Comparison of ENCODE assay signal across 13 cellular contexts in genomic region chr9:90053027-90053426, GRCh38.
DNase-seq lines count a peak whose midpoint lies in the region; ATAC-seq and TF ChIP-seq lines count a peak whose summit lies in the region.
"Had no signal": no experiment of that assay in that cellular context is flagged by ENCODE, and none has a peak within 500 bp of the region (broad histone marks: within the 10 kb centered on the region; RNA-seq: fewer than 3 reads in every experiment).

No MANE protein-coding gene starts in this region.

- H3K4me3 ChIP-seq in Karpas-422 (ENCODE audit: low read length), result no peak overlapping the region
- H3K4me3 ChIP-seq in brain microvascular endothelial cell (ENCODE audit: low read depth, low read length), result no peak overlapping the region
- no peak overlapping the region for H3K4me3 ChIP-seq in tibial nerve
- H3K4me3 ChIP-seq: colonic mucosa had no signal

- ATAC-seq in GM19035 (IDR thresholded peaks at IDR 0.05; ENCODE audit: unreplicated experiment) (no peak), HG02588 (IDR thresholded peaks at IDR 0.05; ENCODE audit: unreplicated experiment) (no peak)
- ATAC-seq: T-cell had no signal

- H3K9ac ChIP-seq in Karpas-422 (ENCODE audit: low read length), result no peak overlapping the region

- no peaks in the 10 kb centered on the region for H3K79me2 ChIP-seq in Karpas-422 (ENCODE audit: low read length)

- TF ChIP-seq CTCF in brain microvascular endothelial cell (IDR thresholded peaks at IDR 0.05; ENCODE audit: low read depth, low read length, missing control alignments) (peak; percentile 18), progenitor cell of endocrine pancreas (IDR thresholded peaks at IDR 0.05; ENCODE audit: unreplicated experiment) (peak; percentile 36), tibial nerve (IDR thresholded peaks at IDR 0.05) (no peak)

- H3K4me2 ChIP-seq in Karpas-422 (ENCODE audit: low read depth, low read length, poor library complexity, severe bottlenecking), result no peak overlapping the region

- CTCF ChIA-PET in activated naive CD4-positive, alpha-beta T cell treated with anti-CD3 and anti-CD28 coated beads, Interleukin-2, amount 10 ng/mL, durations not matched to agents 7 days and 5 days (lab: Charles Lee), result interaction anchor here (0.7 to 3.0 kb wide), 4 partner anchors 9 to 47 kb away, joined by 3 to 11 read pairs (median 4); no protein-coding TSS in a partner anchor

- H3K27ac ChIP-seq in Karpas-422 (ENCODE audit: low read length) (no peak overlapping the region), brain microvascular endothelial cell (no peak overlapping the region), tibial nerve (no peak overlapping the region)
- H3K27ac ChIP-seq: colonic mucosa had no signal

- no peaks in the 10 kb centered on the region for H3K9me2 ChIP-seq in Karpas-422 (replicated peaks; ENCODE audit: insufficient read depth, low read length)

- no peaks in the 10 kb centered on the region for H3K9me3 Mint-ChIP-seq in activated naive CD4-positive, alpha-beta T cell treated with anti-CD3 and anti-CD28 coated beads, Interleukin-2, amount 10 ng/mL, durations not matched to agents 7 days and 5 days
- H3K9me3 Mint-ChIP-seq in progenitor cell of endocrine pancreas (ENCODE audit: low read depth), result peaks cover 8% of the 10 kb centered on the region

- H3K36me3 Mint-ChIP-seq in activated naive CD4-positive, alpha-beta T cell treated with anti-CD3 and anti-CD28 coated beads, Interleukin-2, amount 10 ng/mL, durations not matched to agents 7 days and 5 days, result no peaks in the 10 kb centered on the region
- H3K36me3 Mint-ChIP-seq in progenitor cell of endocrine pancreas (ENCODE audit: insufficient read depth), result no peaks in the 10 kb centered on the region
- H3K36me3 Mint-ChIP-seq: T-cell had no signal

- H3K27me3 ChIP-seq in Karpas-422 (ENCODE audit: low read length), result no peaks in the 10 kb centered on the region
- no peaks in the 10 kb centered on the region for H3K27me3 ChIP-seq in brain microvascular endothelial cell (replicated peaks)
- H3K27me3 ChIP-seq in tibial nerve, result no peaks in the 10 kb centered on the region
- H3K27me3 ChIP-seq: colonic mucosa had no signal

- H3K27ac Mint-ChIP-seq in activated naive CD4-positive, alpha-beta T cell treated with anti-CD3 and anti-CD28 coated beads, Interleukin-2, amount 10 ng/mL, durations not matched to agents 7 days and 5 days, result no peak overlapping the region
- H3K27ac Mint-ChIP-seq in progenitor cell of endocrine pancreas, result no peak overlapping the region
- H3K27ac Mint-ChIP-seq: activated T-helper 1 cell treated with anti-CD3 and anti-CD28 coated beads, Interleukin-12 subunit alpha, Interleukin-12 subunit beta, Interleukin-2, Interleukin-4 antibody, amounts not matched to agents 30 ng/mL and 10 ng/mL and 1 ng/mL, durations not matched to agents 14 hours and 24 hours and 36 hours; CD8-positive, alpha-beta memory T cell; T-cell had no signal

- H3K4me1 ChIP-seq in Karpas-422 (ENCODE audit: low read length) (no peaks in the 10 kb centered on the region), tibial nerve (no peaks in the 10 kb centered on the region)
- H3K4me1 ChIP-seq: colonic mucosa had no signal

- DNase-seq in activated naive CD4-positive, alpha-beta T cell treated with anti-CD3 and anti-CD28 coated beads, Interleukin-2, amount 10 ng/mL, durations not matched to agents 7 days and 5 days, result peak; percentile 31
- DNase-seq in activated naive CD4-positive, alpha-beta T cell (lab: John Stamatoyannopoulos, UW), result no peak
- DNase-seq in Karpas-422 (peak; percentile 73), brain microvascular endothelial cell (no peak), progenitor cell of endocrine pancreas (ENCODE audit: low spot score, unreplicated experiment) (no peak), tibial nerve (ENCODE audit: low spot score in 2 of 2) (no peak)
- DNase-seq: CD8-positive, alpha-beta memory T cell; colonic mucosa; NCI-H2171 treated with DMSO at 0.1 percent for 48 hours; T-cell had no signal

- peaks cover 40% of the 10 kb centered on the region for H3K27me3 Mint-ChIP-seq in activated naive CD4-positive, alpha-beta T cell treated with anti-CD3 and anti-CD28 coated beads, Interleukin-2, amount 10 ng/mL, durations not matched to agents 7 days and 5 days
- peaks cover 12% of the 10 kb centered on the region for H3K27me3 Mint-ChIP-seq in progenitor cell of endocrine pancreas

- H4K20me1 ChIP-seq in Karpas-422 (ENCODE audit: insufficient read depth, low read depth, low read length), result no peaks in the 10 kb centered on the region

- TF ChIP-seq EP300 in tibial nerve (IDR thresholded peaks at IDR 0.05), result no peak

- H2AFZ ChIP-seq in Karpas-422 (ENCODE audit: low read length), result no peak overlapping the region

- H3K4me1 Mint-ChIP-seq in activated naive CD4-positive, alpha-beta T cell treated with anti-CD3 and anti-CD28 coated beads, Interleukin-2, amount 10 ng/mL, durations not matched to agents 7 days and 5 days, result no peaks in the 10 kb centered on the region
- no peaks in the 10 kb centered on the region for H3K4me1 Mint-ChIP-seq in progenitor cell of endocrine pancreas (ENCODE audit: low read depth)
- H3K4me1 Mint-ChIP-seq: CD8-positive, alpha-beta memory T cell; T-cell had no signal

- no peaks in the 10 kb centered on the region for H3K9me3 ChIP-seq in Karpas-422 (ENCODE audit: low read length)
- H3K9me3 ChIP-seq in tibial nerve, result no peaks in the 10 kb centered on the region
- H3K9me3 ChIP-seq: colonic mucosa had no signal

- no peak for TF ChIP-seq POLR2A in tibial nerve (IDR thresholded peaks at IDR 0.05)

- no peaks in the 10 kb centered on the region for H3K36me3 ChIP-seq in Karpas-422 (ENCODE audit: insufficient read depth, low read length)
- H3K36me3 ChIP-seq in brain microvascular endothelial cell (replicated peaks), result no peaks in the 10 kb centered on the region
- H3K36me3 ChIP-seq in tibial nerve, result no peaks in the 10 kb centered on the region
- H3K36me3 ChIP-seq: colonic mucosa had no signal

- no peak overlapping the region for H3K4me3 Mint-ChIP-seq in activated naive CD4-positive, alpha-beta T cell treated with anti-CD3 and anti-CD28 coated beads, Interleukin-2, amount 10 ng/mL, durations not matched to agents 7 days and 5 days
- H3K4me3 Mint-ChIP-seq in progenitor cell of endocrine pancreas (ENCODE audit: low read depth), result no peak overlapping the region
- H3K4me3 Mint-ChIP-seq: activated T-helper 1 cell treated with anti-CD3 and anti-CD28 coated beads, Interleukin-12 subunit alpha, Interleukin-12 subunit beta, Interleukin-2, Interleukin-4 antibody, amounts not matched to agents 30 ng/mL and 10 ng/mL and 1 ng/mL, durations not matched to agents 14 hours and 24 hours and 36 hours; CD8-positive, alpha-beta memory T cell; T-cell had no signal

- WGBS in tibial nerve, 2 donors, result 72 to 76% methylated on average over 5 of the region's 5 CpGs

- in situ Hi-C loops in brain microvascular endothelial cell (cut with HindIII; ENCODE audit: low pct_ligation_motif_present, low sequenced_read_pairs), result no loop called here

Comparison
In these comparisons a context has a peak if more than half of its experiments do, and no peak if none do; other contexts are left out.
1. DNase-seq: peak in activated naive CD4-positive, alpha-beta T cell treated with anti-CD3 and anti-CD28 coated beads, Interleukin-2, amount 10 ng/mL, durations not matched to agents 7 days and 5 days (single experiment) and Karpas-422 (single experiment); none in activated naive CD4-positive, alpha-beta T cell (0 of 4), brain microvascular endothelial cell (single experiment), progenitor cell of endocrine pancreas (single experiment) and tibial nerve (0 of 2).
2. CTCF ChIP-seq: peak in brain microvascular endothelial cell (single experiment) and progenitor cell of endocrine pancreas (single experiment); none in tibial nerve (0 of 5).